ENCODE assay signal across 1 cellular context in genomic region chr2:158723921-158724802, GRCh38.
TF ChIP-seq lines count a peak whose summit lies in the region.

No MANE protein-coding gene starts in this region.

TF ChIP-seq in SK-N-SH, 30 proteins besides CTCF, POLR2A, EP300 and RAD21 (continued from another document):
- TF ChIP-seq ZBTB33 (IDR thresholded peaks at IDR 0.05; ENCODE audit: borderline replicate concordance, low read depth) = no peak
- TF ChIP-seq USF2 (IDR thresholded peaks at IDR 0.05; ENCODE audit: borderline replicate concordance, low read depth, low read length) = no peak
- TF ChIP-seq JUND (IDR thresholded peaks at IDR 0.05) = no peak
- no peak for TF ChIP-seq FOXJ3 (CRISPR knock-in tag; IDR thresholded peaks at IDR 0.05)
- TF ChIP-seq RXRA (IDR thresholded peaks at IDR 0.05; ENCODE audit: borderline replicate concordance, low read depth) = no peak
- TF ChIP-seq GABPA (IDR thresholded peaks at IDR 0.05; ENCODE audit: low read depth) = no peak
- no peak for TF ChIP-seq NRF1 (IDR thresholded peaks at IDR 0.05; ENCODE audit: low read depth, low read length)
- TF ChIP-seq TEAD4 (IDR thresholded peaks at IDR 0.05; ENCODE audit: borderline replicate concordance, insufficient read depth) = no peak
- no peak for TF ChIP-seq MEF2A (IDR thresholded peaks at IDR 0.05; ENCODE audit: borderline replicate concordance, low read depth)
